ENCODE assay signal across 12 cellular contexts in the genomic region with DNA sequence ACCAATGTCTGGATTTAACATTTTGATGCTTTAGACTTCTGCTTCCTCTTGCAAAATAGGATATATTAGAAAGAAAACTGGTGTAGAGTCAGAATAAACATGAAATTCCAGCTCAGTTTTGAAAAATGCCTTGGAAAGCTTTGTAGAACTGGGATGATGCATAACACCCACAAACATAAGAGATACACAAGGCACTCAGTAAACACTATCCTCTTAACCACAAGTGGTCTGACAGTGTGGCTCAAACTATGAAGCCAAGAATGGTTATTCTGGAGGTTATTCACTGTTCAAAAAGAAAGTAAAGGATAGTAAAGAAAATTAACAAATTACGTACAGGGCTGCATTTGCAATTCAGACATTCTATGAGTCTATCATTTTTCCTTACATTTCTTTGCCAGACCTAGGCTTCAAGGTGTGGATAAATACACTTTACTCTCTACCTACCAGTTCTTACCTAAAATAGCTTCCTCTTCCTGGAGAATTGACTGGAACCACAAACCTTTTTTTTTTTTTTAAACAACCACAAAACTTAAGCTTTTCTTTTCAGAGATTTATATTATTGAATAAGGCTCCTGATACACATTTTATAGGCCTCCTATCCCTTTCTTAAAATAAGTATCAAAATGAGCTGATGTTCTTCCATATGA. TPM values are rescaled to one million over a fixed set of nuclear protein-coding genes. Genes with fewer than 3 reads are reported as not detected.
DNase-seq lines count a peak whose midpoint lies in the region; ATAC-seq and TF ChIP-seq lines count a peak whose summit lies in the region.
"Had no signal": no experiment of that assay in that cellular context is flagged by ENCODE, and none has a peak within 500 bp of the region (broad histone marks: within the 10 kb centered on the region; RNA-seq: fewer than 3 reads in every experiment).

No MANE protein-coding gene starts in this region.

- peak overlapping the region; percentile 17 for H3K4me3 Mint-ChIP-seq in activated T-cell treated with anti-CD3 and anti-CD28 coated beads, Interleukin-2, amount 50 U/mL, for 4 hours

- no peak overlapping the region for H3K27ac ChIP-seq in Panc1 (ENCODE audit: low read length)
- peak overlapping the region; percentile 23 to 87 (median 56) for H3K27ac ChIP-seq in esophagus squamous epithelium
- H3K27ac ChIP-seq in stomach = peak overlapping the region in 4 of 5 donors; percentile 53 to 71 (median 68)
- H3K27ac ChIP-seq: BLaER1 treated with 17β-estradiol and CSF1 and Interleukin-3, amounts not matched to agents 10 nM and 100 nM had no signal

- no peak for DNase-seq in activated T-cell treated with anti-CD3 and anti-CD28 coated beads, Interleukin-2, amount 50 U/mL, for 4 hours
- DNase-seq in activated T-cell treated with anti-CD3 and anti-CD28 coated beads for 4 hours (no peak), Panc1 (ENCODE audit: low read depth, low spot score) (no peak), esophagus squamous epithelium (lab: John Stamatoyannopoulos, UW) (no peak), stomach (no peak), NCI-H226 (no peak), UCSD-AML1 (lab: John Stamatoyannopoulos, UW; ENCODE audit: unreplicated experiment) (no peak), NCI-H2196 treated with DMSO at 0.1 percent for 48 hours (lab: John Stamatoyannopoulos, UW; ENCODE audit: unreplicated experiment) (no peak)
- DNase-seq: effector CD8-positive, alpha-beta T cell; NCI-H1105 treated with DMSO at 0.1 percent for 48 hours; OCI-M1 had no signal

- TF ChIP-seq CTCF in Panc1 (IDR thresholded peaks at IDR 0.05) = no peak
- no peak for TF ChIP-seq CTCF in esophagus squamous epithelium (IDR thresholded peaks at IDR 0.05)
- TF ChIP-seq CTCF in stomach (IDR thresholded peaks at IDR 0.05) = no peak

- peaks cover 23% of the 10 kb centered on the region for H3K4me1 Mint-ChIP-seq in activated T-cell treated with anti-CD3 and anti-CD28 coated beads, Interleukin-2, amount 50 U/mL, for 4 hours (ENCODE audit: low read depth)

- H3K9me3 Mint-ChIP-seq in activated T-cell treated with anti-CD3 and anti-CD28 coated beads, Interleukin-2, amount 50 U/mL, for 4 hours = no peaks in the 10 kb centered on the region

- TSS peak; percentile 43 for BruUV-seq in Panc1 (replicated peaks; lab: Mats Ljungman, UMichigan)

- CTCF ChIA-PET in Panc1 (lab: Charles Lee) = no interaction called here

- no peak for TF ChIP-seq POLR2A in esophagus squamous epithelium (IDR thresholded peaks at IDR 0.05)
- TF ChIP-seq POLR2A in stomach (IDR thresholded peaks at IDR 0.05) = no peak

- 53 to 75% methylated on average over 1 of the region's 1 CpG for WGBS in esophagus squamous epithelium, 2 donors
- WGBS in stomach, 5 donors = 49 to 69% (median 67%) methylated on average over 1 of the region's 1 CpG

- intact Hi-C loops in Panc1 (cut with micrococcal nuclease; ENCODE audit: unreplicated experiment) = no loop called here
- intact Hi-C loops in esophagus squamous epithelium (cut with DNase I) = no loop called here
- intact Hi-C loops in stomach (cut with DNase I; ENCODE audit: low total_unique reads) = no loop called here

- no peak for ATAC-seq in activated T-cell treated with anti-CD3 and anti-CD28 coated beads, Interleukin-2, amount 50 U/mL, for 4 hours
- no peak for ATAC-seq in Panc1

- no peaks in the 10 kb centered on the region for H3K9me3 ChIP-seq in Panc1 (ENCODE audit: control insufficient read depth, insufficient read depth, low read depth, low read length)
- H3K9me3 ChIP-seq in esophagus squamous epithelium = no peaks in the 10 kb centered on the region
- H3K9me3 ChIP-seq in stomach = no peaks in the 10 kb centered on the region
- H3K9me3 ChIP-seq: BLaER1 treated with 17β-estradiol and CSF1 and Interleukin-3, amounts not matched to agents 10 nM and 100 nM had no signal

- in situ Hi-C loops in Panc1 (cut with HindIII; ENCODE audit: low pct_unique_long_range_greater_than_20kb, low sequenced_read_pairs) = no loop called here

- H3K4me3 ChIP-seq in Panc1 (ENCODE audit: low read depth in 2 of 2, low read length in 2 of 2) (no peak overlapping the region), esophagus squamous epithelium (no peak overlapping the region), stomach (peak overlapping the region in 1 of 4 donors; percentile 6)
- H3K4me3 ChIP-seq: BLaER1 treated with 17β-estradiol and CSF1 and Interleukin-3, amounts not matched to agents 10 nM and 100 nM had no signal

- H3K4me1 ChIP-seq in Panc1 (ENCODE audit: control insufficient read depth, insufficient read depth, low read length) (no peaks in the 10 kb centered on the region), esophagus squamous epithelium (peaks cover 4 to 71% (median 42%) of the 10 kb centered on the region in 3 donors), stomach (peaks cover 57 to 86% (median 61%) of the 10 kb centered on the region in 4 donors)

- TF ChIP-seq EP300 in stomach (IDR thresholded peaks at IDR 0.05) = no peak

- H3K36me3 ChIP-seq in Panc1 (ENCODE audit: control insufficient read depth, insufficient read depth, low read length) (no peaks in the 10 kb centered on the region; the same call in 1 of the 2 replicates), esophagus squamous epithelium (peaks cover 0 to 28% (median 0%) of the 10 kb centered on the region in 3 donors), stomach (peaks cover 0 to 29% (median 18%) of the 10 kb centered on the region in 4 donors)

- H3K27me3 Mint-ChIP-seq in activated T-cell treated with anti-CD3 and anti-CD28 coated beads, Interleukin-2, amount 50 U/mL, for 4 hours (ENCODE audit: low read depth) = no peaks in the 10 kb centered on the region

- H3K36me3 Mint-ChIP-seq in activated T-cell treated with anti-CD3 and anti-CD28 coated beads, Interleukin-2, amount 50 U/mL, for 4 hours (ENCODE audit: insufficient read depth) = peaks cover 14% of the 10 kb centered on the region

- H3K27me3 ChIP-seq in Panc1 (ENCODE audit: control insufficient read depth, insufficient read depth, low read length) = no peaks in the 10 kb centered on the region
- no peaks in the 10 kb centered on the region for H3K27me3 ChIP-seq in esophagus squamous epithelium
- H3K27me3 ChIP-seq in stomach = no peaks in the 10 kb centered on the region
- H3K27me3 ChIP-seq: BLaER1 treated with 17β-estradiol and CSF1 and Interleukin-3, amounts not matched to agents 10 nM and 100 nM had no signal

- POLR2A ChIA-PET in Panc1 (lab: Charles Lee) = no interaction called here

RNA-seq across cellular contexts. Expression of gene RSBN1L, which starts 9.0 kb away (rescaled TPM):
- 10 to 100 TPM; 17.0 to 20.7 (median 17.4) TPM for total RNA-seq in activated T-cell treated with anti-CD3 and anti-CD28 coated beads, Interleukin-2, amount 50 U/mL, for 4 hours
- total RNA-seq in Panc1 (2021; ENCODE audit: unreplicated experiment) = 18.0 TPM
- 13.9 TPM for polyA plus RNA-seq in Panc1 (2012; ENCODE audit: insufficient read length)
- 10 to 100 TPM; 10.8 to 22.9 (median 14.1) TPM for total RNA-seq in esophagus squamous epithelium
- total RNA-seq in stomach = 10 to 100 TPM; 11.0 to 68.3 (median 11.6) TPM
- 10 to 100 TPM in 1 of 3 donors, 1 to 10 TPM in 2; 4.2 to 15.4 (median 6.3) TPM for polyA plus RNA-seq in stomach
